Comparison of ENCODE assay signal across 8 cellular contexts in genomic region chr19:17076539-17076919, GRCh38. TPM values are rescaled to one million over a fixed set of nuclear protein-coding genes. Genes with fewer than 3 reads are reported as not detected.
DNase-seq lines count a peak whose midpoint lies in the region; ATAC-seq lines count a peak whose summit lies in the region.

No MANE protein-coding gene starts in this region.

- H3K36me3 Mint-ChIP-seq in stimulated activated effector memory CD8-positive, alpha-beta T cell treated with anti-CD3 and anti-CD28 coated beads, Interleukin-12 subunit alpha, Interleukin-12 subunit beta, amount 100 ng/mL, for 72 hours: peaks cover 63% of the 10 kb centered on the region

- H3K9me3 Mint-ChIP-seq in stimulated activated effector memory CD8-positive, alpha-beta T cell treated with anti-CD3 and anti-CD28 coated beads, Interleukin-12 subunit alpha, Interleukin-12 subunit beta, amount 100 ng/mL, for 72 hours: no peaks in the 10 kb centered on the region

- peak overlapping the region; percentile 91 for H3K4me2 ChIP-seq in BLaER1

- peak overlapping the region; percentile 88 for H3K9ac ChIP-seq in BLaER1
- peak overlapping the region; percentile 75 for H3K9ac ChIP-seq in HUES6 (ENCODE audit: low read length)
- peak overlapping the region; percentile 76 for H3K9ac ChIP-seq in iPS-15b (ENCODE audit: low read depth, low read length)

- H3K9me3 ChIP-seq in BLaER1: no peaks in the 10 kb centered on the region
- H3K9me3 ChIP-seq in HUES6 (ENCODE audit: control insufficient read depth, insufficient read depth, low read depth, low read length): no peaks in the 10 kb centered on the region
- no peaks in the 10 kb centered on the region for H3K9me3 ChIP-seq in iPS-15b (ENCODE audit: control insufficient read depth, insufficient read depth, low read length)

- intact Hi-C loops in posterior vena cava (cut with DNase I): loop anchor here (5.0 to 10.0 kb wide), 2 partner anchors 68 to 71 kb away; no protein-coding TSS in a partner anchor

- H3K36me3 ChIP-seq in BLaER1 (peaks cover 27% of the 10 kb centered on the region), HUES6 (ENCODE audit: control insufficient read depth, insufficient read depth, low read length) (peaks cover 17% of the 10 kb centered on the region), iPS-15b (ENCODE audit: control insufficient read depth, insufficient read depth, low read length) (peaks cover 9% of the 10 kb centered on the region)

- peak; percentile 24 for DNase-seq in activated naive CD4-positive, alpha-beta T cell treated with anti-CD3 and anti-CD28 coated beads, Interleukin-2, amount 50 U/mL, for 16 hours
- no peak for DNase-seq in stimulated activated effector memory CD8-positive, alpha-beta T cell treated with anti-CD3 and anti-CD28 coated beads, Interleukin-12 subunit alpha, Interleukin-12 subunit beta, amount 100 ng/mL, for 72 hours (ENCODE audit: low spot score in 2 of 2)
- DNase-seq in posterior vena cava (ENCODE audit: low spot score): no peak
- DNase-seq in NCI-H2196 (lab: John Stamatoyannopoulos, UW; ENCODE audit: unreplicated experiment): no peak

- peaks cover 71% of the 10 kb centered on the region for H3K4me1 Mint-ChIP-seq in stimulated activated effector memory CD8-positive, alpha-beta T cell treated with anti-CD3 and anti-CD28 coated beads, Interleukin-12 subunit alpha, Interleukin-12 subunit beta, amount 100 ng/mL, for 72 hours

- H3K27ac Mint-ChIP-seq in stimulated activated effector memory CD8-positive, alpha-beta T cell treated with anti-CD3 and anti-CD28 coated beads, Interleukin-12 subunit alpha, Interleukin-12 subunit beta, amount 100 ng/mL, for 72 hours: peak overlapping the region; percentile 95

- H3K4me1 ChIP-seq in BLaER1 (peaks cover 65% of the 10 kb centered on the region), HUES6 (ENCODE audit: control insufficient read depth, insufficient read depth, low read length) (peaks cover 44% of the 10 kb centered on the region), iPS-15b (ENCODE audit: control insufficient read depth, insufficient read depth, low read length) (peaks cover 12% of the 10 kb centered on the region)

- H4K20me1 ChIP-seq in BLaER1: peaks cover 42% of the 10 kb centered on the region

- H3K27ac ChIP-seq in BLaER1 (peak overlapping the region; percentile 84), HUES6 (ENCODE audit: low read depth, low read length) (no peak overlapping the region)

- H3K27me3 ChIP-seq in BLaER1: no peaks in the 10 kb centered on the region
- no peaks in the 10 kb centered on the region for H3K27me3 ChIP-seq in HUES6 (ENCODE audit: control insufficient read depth, insufficient read depth, low read length)
- no peaks in the 10 kb centered on the region for H3K27me3 ChIP-seq in iPS-15b (ENCODE audit: control insufficient read depth, insufficient read depth, low read length)

- peak overlapping the region; percentile 91 for H3K4me3 ChIP-seq in BLaER1
- H3K4me3 ChIP-seq in HUES6 (ENCODE audit: low read depth, low read length): peak overlapping the region; percentile 84
- peak overlapping the region; percentile 89 for H3K4me3 ChIP-seq in iPS-15b (ENCODE audit: low read depth, low read length)

- ATAC-seq in stimulated activated effector memory CD8-positive, alpha-beta T cell treated with anti-CD3 and anti-CD28 coated beads, Interleukin-12 subunit alpha, Interleukin-12 subunit beta, amount 100 ng/mL, for 72 hours: no peak
- no peak for ATAC-seq in HG02970 (IDR thresholded peaks at IDR 0.05; ENCODE audit: low FRiP score, unreplicated experiment)

- peak overlapping the region; percentile 99 for H3K4me3 Mint-ChIP-seq in stimulated activated effector memory CD8-positive, alpha-beta T cell treated with anti-CD3 and anti-CD28 coated beads, Interleukin-12 subunit alpha, Interleukin-12 subunit beta, amount 100 ng/mL, for 72 hours

RNA-seq across cellular contexts. Expression of gene MYO9B, which starts 1.0 kb away (rescaled TPM):
- 100 to 1,000 TPM; 103 to 106 TPM for total RNA-seq in posterior vena cava

RNA-seq across cellular contexts. Expression of gene HAUS8, which starts 1.3 kb away (rescaled TPM):
- total RNA-seq in posterior vena cava: 1 to 10 TPM; 4.2 to 4.8 TPM

RNA-seq across cellular contexts. Expression of gene CPAMD8, which starts 49.9 kb away (rescaled TPM):
- 1 to 10 TPM; 6.2 to 6.3 TPM for total RNA-seq in posterior vena cava
